8 cellular contexts compared by ENCODE assay signal in the genomic region with DNA sequence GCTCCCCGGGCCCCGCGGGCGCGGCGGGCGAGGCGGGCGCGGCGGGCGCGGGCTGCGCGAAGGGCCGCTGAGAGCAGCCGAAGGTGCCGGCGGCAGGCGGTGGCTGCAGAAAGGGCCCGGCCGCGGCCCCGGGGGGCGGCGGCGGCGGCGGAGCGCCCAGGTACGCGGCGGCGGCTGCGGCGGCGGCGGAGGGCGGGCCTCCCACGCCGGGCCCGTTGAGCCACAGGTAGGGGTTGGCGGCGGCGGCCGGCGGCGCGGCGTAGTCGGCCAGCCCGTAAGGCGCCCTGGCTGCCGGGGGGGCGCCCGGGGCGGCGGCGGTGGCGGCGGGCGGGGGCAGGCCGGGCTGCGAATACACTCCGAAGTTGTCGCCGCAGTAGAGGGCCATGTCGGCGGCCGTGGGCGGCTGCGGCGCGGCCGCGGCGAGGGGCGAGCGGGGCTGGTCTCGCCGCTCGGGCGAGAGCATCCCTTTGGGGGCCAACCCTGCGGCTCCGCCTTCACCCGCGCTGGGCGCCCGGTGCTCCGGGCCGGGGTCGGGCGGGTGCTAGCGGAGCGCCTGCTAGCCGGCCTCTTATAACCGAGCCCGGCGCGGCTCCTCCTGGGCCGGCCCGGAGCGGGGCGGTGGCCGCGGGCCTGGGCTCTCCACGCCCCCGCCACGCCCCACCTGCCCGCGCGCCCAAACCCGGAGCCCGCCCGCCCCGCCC. TPM values are rescaled to one million over a fixed set of nuclear protein-coding genes. Genes with fewer than 3 reads are reported as not detected.
DNase-seq lines count a peak whose midpoint lies in the region; ATAC-seq and TF ChIP-seq lines count a peak whose summit lies in the region.

A gene (minus strand): TSS at position 543 of the 701 bp plus-strand sequence. CDS start 158 bp downstream, at position 385.

- no peaks in the 10 kb centered on the region for H3K79me2 ChIP-seq in SK-N-SH (ENCODE audit: insufficient read depth)

- H3K36me3 ChIP-seq in SK-N-SH (replicated peaks in 1 of 2; ENCODE audit: control insufficient read depth in 1 of 2, insufficient read depth in 2 of 2, low read length in 1 of 2) (no peaks in the 10 kb centered on the region), iPS-15b (ENCODE audit: control insufficient read depth, insufficient read depth, low read length) (peaks cover 14% of the 10 kb centered on the region), testis (ENCODE audit: low read depth, missing control alignments) (no peaks in the 10 kb centered on the region)

- no peak for TF ChIP-seq EP300 in SK-N-SH (IDR thresholded peaks at IDR 0.05; ENCODE audit: borderline replicate concordance in 1 of 2, low read depth in 1 of 2, low read length in 1 of 2)

- POLR2A ChIA-PET in SK-N-SH (lab: Yijun Ruan, JAX): no interaction called here
- POLR2A ChIA-PET in activated CD4-positive, alpha-beta memory T cell treated with anti-CD3 and anti-CD28 coated beads for 36 hours (lab: Charles Lee): no interaction called here

- no peaks in the 10 kb centered on the region for H3F3A ChIP-seq in SK-N-SH (replicated peaks; ENCODE audit: insufficient read depth)

- H3K27me3 ChIP-seq in SK-N-SH (ENCODE audit: insufficient read depth): peaks cover 41% of the 10 kb centered on the region; the same call in 1 of the 2 replicates
- peaks cover 20% of the 10 kb centered on the region for H3K27me3 ChIP-seq in iPS-15b (ENCODE audit: control insufficient read depth, insufficient read depth, low read length)
- no peaks in the 10 kb centered on the region for H3K27me3 ChIP-seq in testis

- no TSS peak for BruUV-seq in Calu3 (replicated peaks; lab: Mats Ljungman, UMichigan)

- peaks cover 45% of the 10 kb centered on the region for H3K27me3 Mint-ChIP-seq in activated CD4-positive, alpha-beta memory T cell treated with anti-CD3 and anti-CD28 coated beads for 36 hours
- H3K27me3 Mint-ChIP-seq in Calu3 (ENCODE audit: unreplicated experiment): peaks cover 17% of the 10 kb centered on the region

- no peak within 1 kb of the TSS; the same call in 1 of the 2 replicates for H3K4me2 ChIP-seq in SK-N-SH

- DNase-seq in SK-N-SH: peak; percentile 73
- peak; percentile 9 for DNase-seq in activated CD4-positive, alpha-beta memory T cell treated with anti-CD3 and anti-CD28 coated beads for 36 hours
- DNase-seq in testis: no peak
- DNase-seq in NK-92 treated with Interleukin-12 subunit alpha and Interleukin-12 subunit beta, amount 100 ng/mL, for 24 hours (lab: John Stamatoyannopoulos, UW): no peak
- DNase-seq in Calu3: no peak
- DNase-seq in stimulated activated CD4-positive, alpha-beta T cell treated with anti-CD3 and anti-CD28 coated beads, Interleukin-12 subunit alpha, Interleukin-12 subunit beta, amount 100 ng/mL, for 4 hours: no peak

- intact Hi-C loops in activated CD4-positive, alpha-beta memory T cell treated with anti-CD3 and anti-CD28 coated beads for 36 hours (cut with micrococcal nuclease): loop anchor here (5.0 to 10.0 kb wide), 3 partner anchors 98 to 388 kb away; a partner anchor contains a TSS
- intact Hi-C loops in testis (cut with DNase I; ENCODE audit: low total_unique reads): no loop called here
- intact Hi-C loops in Calu3 (cut with micrococcal nuclease; ENCODE audit: unreplicated experiment): no loop called here

- H4K20me1 ChIP-seq in SK-N-SH (ENCODE audit: insufficient read depth): no peaks in the 10 kb centered on the region

- ATAC-seq in SK-N-SH treated with all-trans-retinoic acid at 6 μM for 48 hours: no peak

- H3K9me3 ChIP-seq in SK-N-SH (no peaks in the 10 kb centered on the region), iPS-15b (ENCODE audit: control insufficient read depth, insufficient read depth, low read length) (no peaks in the 10 kb centered on the region), testis (no peaks in the 10 kb centered on the region)

- H3K9me2 ChIP-seq in SK-N-SH: no peaks in the 10 kb centered on the region

- no peak within 1 kb of the TSS for H2AFZ ChIP-seq in SK-N-SH (ENCODE audit: low read depth)

- peak within 1 kb of the TSS; percentile 66 for H3K4me3 Mint-ChIP-seq in activated CD4-positive, alpha-beta memory T cell treated with anti-CD3 and anti-CD28 coated beads for 36 hours
- no peak within 1 kb of the TSS for H3K4me3 Mint-ChIP-seq in Calu3 (ENCODE audit: low read depth, unreplicated experiment)

- WGBS in SK-N-SH (ENCODE audit: low lambda C conversion rate): 3% methylated on average over 16 of the region's 116 CpGs
- WGBS in testis, 2 donors: 0 to 3% methylated on average over 4 to 39 of the region's 116 CpGs

- H3K36me3 Mint-ChIP-seq in activated CD4-positive, alpha-beta memory T cell treated with anti-CD3 and anti-CD28 coated beads for 36 hours: no peaks in the 10 kb centered on the region
- no peaks in the 10 kb centered on the region for H3K36me3 Mint-ChIP-seq in Calu3 (ENCODE audit: insufficient read depth, unreplicated experiment)

- no peak for TF ChIP-seq POLR2A in testis (IDR thresholded peaks at IDR 0.05)

- no peak within 1 kb of the TSS; a peak in 1 of 4 replicates for H3K27ac ChIP-seq in SK-N-SH (ENCODE audit: low read depth in 2 of 2, low read length in 1 of 2)
- H3K27ac ChIP-seq in testis: no peak within 1 kb of the TSS

- H3K9ac ChIP-seq in SK-N-SH (no peak within 1 kb of the TSS), iPS-15b (ENCODE audit: low read depth, low read length) (peak within 1 kb of the TSS; percentile 61)

- TF ChIP-seq CTCF in SK-N-SH (IDR thresholded peaks at IDR 0.05) (no peak), testis (IDR thresholded peaks at IDR 0.05) (no peak), Calu3 (IDR thresholded peaks at IDR 0.05; ENCODE audit: unreplicated experiment) (no peak)

- H3K4me1 ChIP-seq in SK-N-SH (ENCODE audit: control insufficient read depth in 1 of 2, insufficient read depth in 2 of 2, low read depth in 1 of 2, low read length in 1 of 2) (peaks cover 0 to 2% of the 10 kb centered on the region in 2 experiments; a peak in 1 of 4 replicates), iPS-15b (ENCODE audit: control insufficient read depth, insufficient read depth, low read length) (peaks cover 7% of the 10 kb centered on the region), testis (no peaks in the 10 kb centered on the region)

- CTCF ChIA-PET in SK-N-SH (lab: Yijun Ruan, JAX): interaction anchor here (0.7 to 2.4 kb wide), 3 partner anchors 16 to 261 kb away, joined by 3 to 22 read pairs (median 9); no protein-coding TSS in a partner anchor
- CTCF ChIA-PET in activated CD4-positive, alpha-beta memory T cell treated with anti-CD3 and anti-CD28 coated beads for 36 hours (lab: Charles Lee): interaction anchor here (0.6 kb wide), 1 partner anchor 128 kb away, joined by 3 read pairs; no protein-coding TSS in a partner anchor
- CTCF ChIA-PET in Calu3 (lab: Charles Lee): no interaction called here

- H3K4me1 Mint-ChIP-seq in activated CD4-positive, alpha-beta memory T cell treated with anti-CD3 and anti-CD28 coated beads for 36 hours (ENCODE audit: low read depth): peaks cover 11% of the 10 kb centered on the region
- H3K4me1 Mint-ChIP-seq in Calu3 (ENCODE audit: low read depth, unreplicated experiment): no peaks in the 10 kb centered on the region

- TF ChIP-seq RAD21 in SK-N-SH (IDR thresholded peaks at IDR 0.05; ENCODE audit: low read length): no peak

- H3K9me3 Mint-ChIP-seq in activated CD4-positive, alpha-beta memory T cell treated with anti-CD3 and anti-CD28 coated beads for 36 hours: no peaks in the 10 kb centered on the region
- no peaks in the 10 kb centered on the region for H3K9me3 Mint-ChIP-seq in Calu3 (ENCODE audit: low read depth, unreplicated experiment)

- H3K4me3 ChIP-seq in SK-N-SH (ENCODE audit: low read depth in 2 of 2, low read length in 1 of 2): peak within 1 kb of the TSS in 1 of 2 experiments; percentile 46; a peak in 2 of 4 replicates
- peak within 1 kb of the TSS; percentile 85 for H3K4me3 ChIP-seq in iPS-15b (ENCODE audit: low read depth, low read length)
- H3K4me3 ChIP-seq in testis: peak within 1 kb of the TSS; percentile 29 to 38

- H3K27ac Mint-ChIP-seq in activated CD4-positive, alpha-beta memory T cell treated with anti-CD3 and anti-CD28 coated beads for 36 hours: no peak within 1 kb of the TSS
- no peak within 1 kb of the TSS for H3K27ac Mint-ChIP-seq in Calu3 (ENCODE audit: unreplicated experiment)

TF ChIP-seq in SK-N-SH, 30 proteins besides CTCF, POLR2A, EP300 and RAD21:
- TF ChIP-seq SMC3 (IDR thresholded peaks at IDR 0.05; ENCODE audit: low read depth, low read length) (no peak), FOXM1 (IDR thresholded peaks at IDR 0.05; ENCODE audit: low read depth) (no peak), NFIC (IDR thresholded peaks at IDR 0.05; ENCODE audit: borderline replicate concordance) (no peak), FOXJ3 (CRISPR knock-in tag; IDR thresholded peaks at IDR 0.05) (no peak)
- TF ChIP-seq, protein P1, sequence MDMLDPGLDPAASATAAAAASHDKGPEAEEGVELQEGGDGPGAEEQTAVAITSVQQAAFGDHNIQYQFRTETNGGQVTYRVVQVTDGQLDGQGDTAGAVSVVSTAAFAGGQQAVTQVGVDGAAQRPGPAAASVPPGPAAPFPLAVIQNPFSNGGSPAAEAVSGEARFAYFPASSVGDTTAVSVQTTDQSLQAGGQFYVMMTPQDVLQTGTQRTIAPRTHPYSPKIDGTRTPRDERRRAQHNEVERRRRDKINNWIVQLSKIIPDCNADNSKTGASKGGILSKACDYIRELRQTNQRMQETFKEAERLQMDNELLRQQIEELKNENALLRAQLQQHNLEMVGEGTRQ (IDR thresholded peaks at IDR 0.05; ENCODE audit: borderline replicate concordance, low read depth, low read length): no peak
TF ChIP-seq in SK-N-SH: peak in this region for 0.

RNA-seq across cellular contexts. Expression of the gene that starts here (rescaled TPM):
- polyA plus RNA-seq in SK-N-SH (2012; rRNA removed) (0.02 TPM in 1 of 2 replicates, not detected in the other), testis (ENCODE audit: insufficient read depth, low read depth, low replicate concordance) (0.84 TPM)
- 0.03 TPM in 1 of 2 replicates, not detected in the other for polyA plus RNA-seq in SK-N-SH (2012; cell fraction: cytosol; rRNA removed)
- polyA plus RNA-seq in SK-N-SH (2012; cell fraction: nucleus; rRNA removed): not detected in 2 replicates
- total RNA-seq in activated CD4-positive, alpha-beta memory T cell treated with anti-CD3 and anti-CD28 coated beads for 36 hours: not detected
- total RNA-seq in testis (1 to 10 TPM; 2.3 to 3.2 TPM), Calu3 (2022) (not detected in 2 replicates)

Comparison
In these comparisons a context has a peak if more than half of its experiments do, and no peak if none do; other contexts are left out.
1. Peak in DNase-seq in SK-N-SH; RNA of the gene not detected or under 1 TPM.
2. Peak in DNase-seq in activated CD4-positive, alpha-beta memory T cell treated with anti-CD3 and anti-CD28 coated beads for 36 hours; RNA of the gene not detected or under 1 TPM.